8 cellular contexts compared by ENCODE assay signal in genomic region chr9:37801287-37801850, GRCh38. TPM values are rescaled to one million over a fixed set of nuclear protein-coding genes. Genes with fewer than 3 reads are reported as not detected.
DNase-seq lines count a peak whose midpoint lies in the region; ATAC-seq and TF ChIP-seq lines count a peak whose summit lies in the region.

No MANE protein-coding gene starts in this region.

- H3K4me3 ChIP-seq in cardiac muscle cell (peak overlapping the region; percentile 84), psoas muscle (peak overlapping the region; percentile 82)

- H3K27me3 ChIP-seq in cardiac muscle cell (peaks cover 3% of the 10 kb centered on the region), psoas muscle (ENCODE audit: insufficient read depth in 3 of 3, low read length in 2 of 3) (no peaks in the 10 kb centered on the region)

- ATAC-seq in GM21717 (IDR thresholded peaks at IDR 0.05; ENCODE audit: unreplicated experiment) (peak; percentile 37), psoas muscle (peak in 2 of 4 donors; percentile 29 to 42)

- H3K4me3 Mint-ChIP-seq in activated T-helper 2 cell treated with anti-CD3 and anti-CD28 coated beads, Interferon-gamma antibody, Interleukin-2, Interleukin-4, amounts not matched to agents 10 μg/mL and 5 μg/mL and 100 μg/mL, durations not matched to agents 14 hours and 24 hours and 36 hours (ENCODE audit: low read depth), result peak overlapping the region; percentile 89

- 1% methylated on average over 37 to 45 of the region's 45 CpGs for WGBS in psoas muscle, 3 donors

- no peaks in the 10 kb centered on the region for H3K36me3 ChIP-seq in cardiac muscle cell
- H3K36me3 ChIP-seq in psoas muscle (ENCODE audit: insufficient read depth in 1 of 2, low read depth in 1 of 2), result no peaks in the 10 kb centered on the region

- TF ChIP-seq CTCF in cardiac muscle cell (IDR thresholded peaks at IDR 0.05; ENCODE audit: low read depth, low read length) (no peak), psoas muscle (IDR thresholded peaks at IDR 0.05) (no peak)

- DNase-seq in EL (peak; percentile 30), HuH-7.5 (ENCODE audit: low spot score) (peak; percentile 31), cardiac muscle cell (ENCODE audit: low read depth in 1 of 2, low spot score in 1 of 2) (peak; percentile 35 to 52), psoas muscle (peak; percentile 31 to 57), NCI-H1436 treated with DMSO at 0.1 percent for 48 hours (lab: John Stamatoyannopoulos, UW) (no peak), NCI-H2196 treated with DMSO at 0.1 percent for 48 hours (lab: John Stamatoyannopoulos, UW; ENCODE audit: unreplicated experiment) (no peak)
- DNase-seq in activated T-helper 2 cell treated with anti-CD3 and anti-CD28 coated beads, Interferon-gamma antibody, Interleukin-2, Interleukin-4, amounts not matched to agents 10 μg/mL and 5 μg/mL and 100 μg/mL, durations not matched to agents 14 hours and 24 hours and 36 hours (ENCODE audit: low spot score), result no peak

- H3K4me1 ChIP-seq in cardiac muscle cell (ENCODE audit: low read depth) (peaks cover 12% of the 10 kb centered on the region), psoas muscle (peaks cover 21% of the 10 kb centered on the region)

- H3K36me3 Mint-ChIP-seq in activated T-helper 2 cell treated with anti-CD3 and anti-CD28 coated beads, Interferon-gamma antibody, Interleukin-2, Interleukin-4, amounts not matched to agents 10 μg/mL and 5 μg/mL and 100 μg/mL, durations not matched to agents 14 hours and 24 hours and 36 hours (ENCODE audit: low read depth), result peaks cover 25% of the 10 kb centered on the region

- intact Hi-C loops in activated T-helper 2 cell treated with anti-CD3 and anti-CD28 coated beads, Interferon-gamma antibody, Interleukin-2, Interleukin-4, amounts not matched to agents 10 μg/mL and 5 μg/mL and 100 μg/mL, durations not matched to agents 14 hours and 24 hours and 36 hours (cut with micrococcal nuclease), result loop anchor here (2.0 kb wide), 2 partner anchors 49 to 209 kb away; partner anchors contain the start of genes TOMM5 and TRMT10B
- intact Hi-C loops in psoas muscle (cut with DNase I), result loop anchor here in 1 of 2 donors (5.0 kb wide), 2 partner anchors 49 to 209 kb away; partner anchors contain the start of genes TOMM5 and TRMT10B

- H3K9me3 ChIP-seq in cardiac muscle cell (ENCODE audit: low read depth) (no peaks in the 10 kb centered on the region), psoas muscle (no peaks in the 10 kb centered on the region)

- H3K27me3 Mint-ChIP-seq in activated T-helper 2 cell treated with anti-CD3 and anti-CD28 coated beads, Interferon-gamma antibody, Interleukin-2, Interleukin-4, amounts not matched to agents 10 μg/mL and 5 μg/mL and 100 μg/mL, durations not matched to agents 14 hours and 24 hours and 36 hours (ENCODE audit: low read depth), result no peaks in the 10 kb centered on the region

- H3K27ac ChIP-seq in cardiac muscle cell (peak overlapping the region; percentile 92), psoas muscle (peak overlapping the region; percentile 82)

- peak overlapping the region; percentile 46 for H3K27ac Mint-ChIP-seq in activated T-helper 2 cell treated with anti-CD3 and anti-CD28 coated beads, Interferon-gamma antibody, Interleukin-2, Interleukin-4, amounts not matched to agents 10 μg/mL and 5 μg/mL and 100 μg/mL, durations not matched to agents 14 hours and 24 hours and 36 hours

- H3K9me3 Mint-ChIP-seq in activated T-helper 2 cell treated with anti-CD3 and anti-CD28 coated beads, Interferon-gamma antibody, Interleukin-2, Interleukin-4, amounts not matched to agents 10 μg/mL and 5 μg/mL and 100 μg/mL, durations not matched to agents 14 hours and 24 hours and 36 hours, result no peaks in the 10 kb centered on the region

- H3K4me1 Mint-ChIP-seq in activated T-helper 2 cell treated with anti-CD3 and anti-CD28 coated beads, Interferon-gamma antibody, Interleukin-2, Interleukin-4, amounts not matched to agents 10 μg/mL and 5 μg/mL and 100 μg/mL, durations not matched to agents 14 hours and 24 hours and 36 hours (ENCODE audit: low read depth), result peaks cover 32% of the 10 kb centered on the region

RNA-seq across cellular contexts. Expression of gene DCAF10, which starts 0.8 kb away (rescaled TPM):
- 17.4 and 18.4 TPM in 2 replicates for total RNA-seq in activated T-helper 2 cell treated with anti-CD3 and anti-CD28 coated beads, Interferon-gamma antibody, Interleukin-2, Interleukin-4, amounts not matched to agents 10 μg/mL and 5 μg/mL and 100 μg/mL, durations not matched to agents 14 hours and 24 hours and 36 hours
- total RNA-seq in cardiac muscle cell (19.6 and 23.1 TPM in 2 replicates), psoas muscle (10 to 100 TPM; 20.2 to 27.2 (median 22.4) TPM)
- polyA plus RNA-seq in cardiac muscle cell (22.9 and 25.2 TPM in 2 replicates), psoas muscle (10 to 100 TPM in 2 of 3 donors, 1 to 10 TPM in 1; 9.7 to 17.9 (median 16.5) TPM)

RNA-seq across cellular contexts. Expression of gene EXOSC3, which starts 16.5 kb away (rescaled TPM):
- 85.8 and 86.3 TPM in 2 replicates for total RNA-seq in activated T-helper 2 cell treated with anti-CD3 and anti-CD28 coated beads, Interferon-gamma antibody, Interleukin-2, Interleukin-4, amounts not matched to agents 10 μg/mL and 5 μg/mL and 100 μg/mL, durations not matched to agents 14 hours and 24 hours and 36 hours
- total RNA-seq in cardiac muscle cell (51.6 and 55.2 TPM in 2 replicates), psoas muscle (10 to 100 TPM; 12.9 to 18.9 (median 13.9) TPM)
- polyA plus RNA-seq in cardiac muscle cell (38.0 and 48.0 TPM in 2 replicates), psoas muscle (10 to 100 TPM; 18.3 to 48.9 (median 43.0) TPM)

RNA-seq across cellular contexts. Expression of gene TRMT10B, which starts 47.8 kb away (rescaled TPM):
- 11.8 and 12.1 TPM in 2 replicates for total RNA-seq in activated T-helper 2 cell treated with anti-CD3 and anti-CD28 coated beads, Interferon-gamma antibody, Interleukin-2, Interleukin-4, amounts not matched to agents 10 μg/mL and 5 μg/mL and 100 μg/mL, durations not matched to agents 14 hours and 24 hours and 36 hours
- total RNA-seq in cardiac muscle cell (4.1 and 4.5 TPM in 2 replicates), psoas muscle (1 to 10 TPM; 1.3 to 5.5 (median 2.8) TPM)
- polyA plus RNA-seq in cardiac muscle cell (8.8 and 12.5 TPM in 2 replicates), psoas muscle (1 to 10 TPM; 2.8 to 7.2 (median 3.2) TPM)

Comparison
In these comparisons a context has a peak if more than half of its experiments do, and no peak if none do; other contexts are left out.
1. DNase-seq: peak in EL (single experiment), HuH-7.5 (single experiment), cardiac muscle cell (2 of 2) and psoas muscle (2 of 2); none in activated T-helper 2 cell treated with anti-CD3 and anti-CD28 coated beads, Interferon-gamma antibody, Interleukin-2, Interleukin-4, amounts not matched to agents 10 μg/mL and 5 μg/mL and 100 μg/mL, durations not matched to agents 14 hours and 24 hours and 36 hours (single experiment), NCI-H1436 treated with DMSO at 0.1 percent for 48 hours (single experiment) and NCI-H2196 treated with DMSO at 0.1 percent for 48 hours (single experiment).